14 cellular contexts compared by ENCODE assay signal in genomic region chr20:8431538-8432434, GRCh38.
DNase-seq lines count a peak whose midpoint lies in the region; ATAC-seq lines count a peak whose summit lies in the region.
"Had no signal": no experiment of that assay in that cellular context is flagged by ENCODE, and none has a peak within 500 bp of the region (broad histone marks: within the 10 kb centered on the region; RNA-seq: fewer than 3 reads in every experiment).

No MANE protein-coding gene starts in this region.

- H3K27me3 ChIP-seq in BLaER1 (no peaks in the 10 kb centered on the region), mesenchymal stem cell (ENCODE audit: control insufficient read depth in 1 of 2, insufficient read depth in 1 of 2, low read length in 2 of 2) (no peaks in the 10 kb centered on the region)
- H3K27me3 ChIP-seq: brain microvascular endothelial cell had no signal

- H3K4me3 Mint-ChIP-seq in immature natural killer cell = no peak overlapping the region
- H3K4me3 Mint-ChIP-seq: activated CD8-positive, alpha-beta T cell treated with anti-CD3 and anti-CD28 coated beads, Interleukin-2, amount 10 ng/mL, durations not matched to agents 7 days and 5 days had no signal

- no peak overlapping the region for H3K27ac Mint-ChIP-seq in immature natural killer cell
- H3K27ac Mint-ChIP-seq: activated CD8-positive, alpha-beta T cell treated with anti-CD3 and anti-CD28 coated beads, Interleukin-2, amount 10 ng/mL, durations not matched to agents 7 days and 5 days; progenitor cell of endocrine pancreas had no signal

- H4K91ac ChIP-seq in mesenchymal stem cell (ENCODE audit: low read length) = no peak overlapping the region

- no peak overlapping the region for H3K4me3 ChIP-seq in BLaER1
- peak overlapping the region in 1 of 2 experiments; percentile 32 for H3K4me3 ChIP-seq in mesenchymal stem cell (ENCODE audit: insufficient read depth in 1 of 2, low read depth in 1 of 2, low read length in 2 of 2)

- H3K4me1 ChIP-seq in BLaER1 (peaks cover 12% of the 10 kb centered on the region), mesenchymal stem cell (ENCODE audit: control insufficient read depth, insufficient read depth, low read depth, low read length) (peaks cover 7% of the 10 kb centered on the region)

- H3K18ac ChIP-seq in mesenchymal stem cell (ENCODE audit: low read depth in 1 of 2, low read length in 2 of 2) = peak overlapping the region in 1 of 2 experiments; percentile 54

- peak overlapping the region; percentile 49 for H4K8ac ChIP-seq in mesenchymal stem cell (ENCODE audit: low read length)

- H2BK12ac ChIP-seq in mesenchymal stem cell (ENCODE audit: low read length in 2 of 2) = peak overlapping the region in 1 of 2 experiments; percentile 39

- H2BK5ac ChIP-seq in mesenchymal stem cell (ENCODE audit: low read depth, low read length, poor library complexity, severe bottlenecking) = no peak overlapping the region

- H3K79me1 ChIP-seq in mesenchymal stem cell (replicated peaks; ENCODE audit: low read length, poor library complexity, severe bottlenecking) = no peaks in the 10 kb centered on the region

- H2BK120ac ChIP-seq in mesenchymal stem cell (ENCODE audit: low read depth, low read length) = peak overlapping the region; percentile 85

- H3K36me3 Mint-ChIP-seq in immature natural killer cell = peaks cover 0 to 8% (median 5%) of the 10 kb centered on the region in 3 donors

- H2AFZ ChIP-seq in mesenchymal stem cell (ENCODE audit: low read depth, low read length) = no peak overlapping the region

- H3K23ac ChIP-seq in mesenchymal stem cell (ENCODE audit: low read length in 2 of 2) = no peak overlapping the region

- H3K27ac ChIP-seq in BLaER1 (no peak overlapping the region), mesenchymal stem cell (ENCODE audit: low read length, poor library complexity, severe bottlenecking) (peak overlapping the region; percentile 61)
- H3K27ac ChIP-seq: brain microvascular endothelial cell had no signal

- H3K9me3 ChIP-seq in BLaER1 = no peaks in the 10 kb centered on the region
- H3K9me3 ChIP-seq in mesenchymal stem cell (ENCODE audit: control insufficient read depth, low read length) = no peaks in the 10 kb centered on the region

- peak overlapping the region; percentile 91 for H2AK5ac ChIP-seq in mesenchymal stem cell (ENCODE audit: low read length, severe bottlenecking)

- no peaks in the 10 kb centered on the region for H3K9me3 Mint-ChIP-seq in immature natural killer cell

- H3K4ac ChIP-seq in mesenchymal stem cell (ENCODE audit: low read depth in 1 of 2, low read length in 2 of 2) = no peak overlapping the region

- H3K14ac ChIP-seq in mesenchymal stem cell (ENCODE audit: low read length in 2 of 2) = no peak overlapping the region

- H3K27me3 Mint-ChIP-seq in immature natural killer cell (ENCODE audit: low read depth in 3 of 3) = peaks cover 4 to 26% (median 5%) of the 10 kb centered on the region in 3 donors
- H3K27me3 Mint-ChIP-seq: progenitor cell of endocrine pancreas had no signal

- peaks cover 35 to 43% of the 10 kb centered on the region in 2 donors for H3K4me1 Mint-ChIP-seq in immature natural killer cell

- H4K20me1 ChIP-seq in BLaER1 = no peaks in the 10 kb centered on the region

- H3K9ac ChIP-seq in BLaER1 = no peak overlapping the region
- peak overlapping the region; percentile 65 for H3K9ac ChIP-seq in mesenchymal stem cell (ENCODE audit: low read length)

- no peaks in the 10 kb centered on the region for H3K36me3 ChIP-seq in BLaER1
- H3K36me3 ChIP-seq in mesenchymal stem cell (ENCODE audit: control insufficient read depth in 1 of 2, insufficient read depth in 2 of 2, low read depth in 1 of 2, low read length in 2 of 2) = no peaks in the 10 kb centered on the region
- H3K36me3 ChIP-seq: brain microvascular endothelial cell had no signal

- WGBS in mesenchymal stem cell = 46% methylated on average over 11 of the region's 11 CpGs

- H2BK15ac ChIP-seq in mesenchymal stem cell (ENCODE audit: low read depth, poor library complexity, severe bottlenecking) = no peak overlapping the region

- ATAC-seq in GM21619 (IDR thresholded peaks at IDR 0.05; ENCODE audit: unreplicated experiment) = no peak
- ATAC-seq: activated CD8-positive, alpha-beta T cell treated with anti-CD3 and anti-CD28 coated beads, Interleukin-2, amount 10 ng/mL, durations not matched to agents 7 days and 5 days; Panc1 had no signal

- peak; percentile 77 for DNase-seq in NCI-H2196 (lab: John Stamatoyannopoulos, UW; ENCODE audit: unreplicated experiment)
- peak; percentile 24 for DNase-seq in cerebellum (ENCODE audit: low spot score)
- DNase-seq in mesenchymal stem cell = no peak
- DNase-seq in D341Med (ENCODE audit: low spot score) = no peak
- no peak for DNase-seq in immature natural killer cell
- no peak for DNase-seq in MV-4-11 (lab: John Stamatoyannopoulos, UW)
- DNase-seq: activated CD8-positive, alpha-beta T cell treated with anti-CD3 and anti-CD28 coated beads, Interleukin-2, amount 10 ng/mL, durations not matched to agents 7 days and 5 days; brain microvascular endothelial cell; hippocampal formation; stimulated activated CD8-positive, alpha-beta memory T cell treated with anti-CD3 and anti-CD28 coated beads, Interleukin-4, amount 100 ng/mL, for 48 hours had no signal

- peak overlapping the region; percentile 62 for H3K4me2 ChIP-seq in BLaER1
- H3K4me2 ChIP-seq in mesenchymal stem cell (ENCODE audit: low read length, poor library complexity, severe bottlenecking) = peak overlapping the region; percentile 28

Comparison
In these comparisons a context has a peak if more than half of its experiments do, and no peak if none do; other contexts are left out.
1. DNase-seq: peak in NCI-H2196 (single experiment) and cerebellum (single experiment); none in mesenchymal stem cell (single experiment), D341Med (single experiment), immature natural killer cell (0 of 3) and MV-4-11 (single experiment).